In the genomic region with DNA sequence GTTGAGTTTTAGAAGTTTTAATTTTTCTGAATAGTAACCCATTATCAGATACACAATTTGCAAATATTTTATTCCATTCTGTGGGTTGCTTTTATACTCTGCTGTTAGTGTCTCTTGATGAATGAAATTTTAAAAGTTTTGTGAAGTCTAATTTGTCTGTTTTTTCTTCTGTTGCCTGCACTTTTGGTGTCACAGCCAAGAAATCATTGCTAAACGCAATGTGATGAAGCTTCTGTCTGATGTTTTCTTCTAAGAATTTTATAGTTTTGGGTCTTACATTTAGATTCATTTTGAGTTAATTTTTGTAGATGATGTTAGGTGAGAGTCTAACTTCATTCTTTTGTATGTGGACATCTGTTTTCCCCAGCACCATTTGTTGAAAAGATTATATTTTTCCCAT, we compare ENCODE assay signal across 7 cellular contexts.
"Had no signal": no experiment of that assay in that cellular context is flagged by ENCODE, and none has a peak within 500 bp of the region (broad histone marks: within the 10 kb centered on the region; RNA-seq: fewer than 3 reads in every experiment).

No MANE protein-coding gene starts in this region.

- H3K4me3 ChIP-seq: K562 had no signal

- DNase-seq: IMR-90, KBM-7, KG1 had no signal

- H3K27ac ChIP-seq: HL-60, KMS-11 had no signal

- H3K4me2 ChIP-seq: KMS-11 had no signal

- ATAC-seq: K562 had no signal

- H3K9ac ChIP-seq: KMS-11 had no signal

- FAIRE-seq: HTR-8/SVneo, K562 had no signal
